ENCODE assay signal across 9 cellular contexts in the genomic region with DNA sequence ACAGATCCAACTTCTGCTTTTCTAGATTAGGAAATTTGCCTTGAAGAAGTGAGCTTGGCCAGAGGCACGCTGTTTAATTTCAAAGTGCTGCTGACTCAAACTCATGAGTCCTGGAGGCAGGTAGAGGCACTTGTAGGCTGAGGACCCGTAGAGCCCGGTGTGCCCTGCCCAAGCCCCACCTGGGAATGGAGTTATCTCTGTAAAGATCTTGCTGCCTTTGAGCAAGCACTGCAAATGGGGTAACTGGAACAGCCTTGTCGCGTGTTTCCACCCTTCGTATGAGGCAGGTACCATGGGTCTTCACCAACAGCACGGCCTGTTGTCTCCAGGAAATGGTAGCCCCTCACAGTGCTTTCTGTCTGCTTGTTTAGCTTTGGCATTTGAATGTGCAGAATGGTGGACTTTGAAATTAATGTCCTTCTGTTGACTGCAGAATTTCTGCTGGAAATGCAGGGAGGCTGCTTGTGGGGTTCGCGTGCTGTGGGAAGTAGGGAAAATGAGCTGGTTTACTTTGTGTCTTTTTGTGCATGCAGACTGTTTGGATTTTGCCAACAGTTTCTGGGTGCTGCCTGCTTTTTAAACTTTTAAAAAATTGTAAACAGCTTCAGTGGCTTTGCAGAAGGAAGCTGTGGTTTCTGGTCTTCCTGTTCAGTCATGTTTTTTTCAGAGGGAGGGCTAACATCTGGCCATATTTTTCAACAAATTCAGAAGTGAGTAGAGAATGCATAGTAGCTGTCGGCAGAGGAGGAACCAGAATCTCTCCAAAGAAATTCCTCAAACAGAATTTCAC. TPM values are rescaled to one million over a fixed set of nuclear protein-coding genes. Genes with fewer than 3 reads are reported as not detected.
A peak's percentile ranks its signal among the peaks of the same experiment; 100 is the strongest.
DNase-seq lines count a peak whose midpoint lies in the region; ATAC-seq and TF ChIP-seq lines count a peak whose summit lies in the region.
"Had no signal": no experiment of that assay in that cellular context is flagged by ENCODE, and none has a peak within 500 bp of the region (broad histone marks: within the 10 kb centered on the region; RNA-seq: fewer than 3 reads in every experiment).

No MANE protein-coding gene starts in this region.

- peak; percentile 30 for DNase-seq in activated CD4-positive, alpha-beta memory T cell treated with anti-CD3 and anti-CD28 coated beads for 36 hours
- DNase-seq in left ventricle myocardium inferior (no peak), NCI-H1930 (lab: John Stamatoyannopoulos, UW) (no peak), OCI-M2 (lab: John Stamatoyannopoulos, UW; ENCODE audit: unreplicated experiment) (no peak)
- DNase-seq: pancreas had no signal

- peaks cover 9% of the 10 kb centered on the region for H3K36me3 ChIP-seq in left ventricle myocardium inferior
- no peaks in the 10 kb centered on the region for H3K36me3 ChIP-seq in urinary bladder (ENCODE audit: insufficient read depth)
- H3K36me3 ChIP-seq: pancreas had no signal

- 79% methylated on average over 10 of the region's 10 CpGs for WGBS in urinary bladder

- peaks cover 80% of the 10 kb centered on the region for H3K4me1 Mint-ChIP-seq in activated CD4-positive, alpha-beta memory T cell treated with anti-CD3 and anti-CD28 coated beads for 36 hours (ENCODE audit: low read depth)

- H3K27ac ChIP-seq in left ventricle myocardium inferior (replicated peaks), result peak overlapping the region; percentile 36
- H3K27ac ChIP-seq in urinary bladder (ENCODE audit: low read depth), result no peak overlapping the region

- H3K9me3 ChIP-seq in left ventricle myocardium inferior (replicated peaks), result peaks cover 5% of the 10 kb centered on the region
- H3K9me3 ChIP-seq: pancreas had no signal

- H3K4me3 Mint-ChIP-seq in activated CD4-positive, alpha-beta memory T cell treated with anti-CD3 and anti-CD28 coated beads for 36 hours, result peak overlapping the region; percentile 72

- peaks cover 44% of the 10 kb centered on the region for H3K36me3 Mint-ChIP-seq in activated CD4-positive, alpha-beta memory T cell treated with anti-CD3 and anti-CD28 coated beads for 36 hours

- H3K4me1 ChIP-seq in left ventricle myocardium inferior (no peaks in the 10 kb centered on the region), urinary bladder (ENCODE audit: insufficient read depth) (no peaks in the 10 kb centered on the region)
- H3K4me1 ChIP-seq: pancreas had no signal

- peak overlapping the region; percentile 82 for H3K27ac Mint-ChIP-seq in activated CD4-positive, alpha-beta memory T cell treated with anti-CD3 and anti-CD28 coated beads for 36 hours

- H3K9me3 Mint-ChIP-seq in activated CD4-positive, alpha-beta memory T cell treated with anti-CD3 and anti-CD28 coated beads for 36 hours, result peaks cover 8% of the 10 kb centered on the region

- POLR2A ChIA-PET in activated CD4-positive, alpha-beta memory T cell treated with anti-CD3 and anti-CD28 coated beads for 36 hours (lab: Charles Lee), result interaction anchor here (0.8 to 4.8 kb wide), 7 partner anchors 10 to 85 kb away, joined by 3 to 30 read pairs (median 9); a partner anchor contains a TSS

- peak; percentile 44 for ATAC-seq in GM18907 (IDR thresholded peaks at IDR 0.05; ENCODE audit: unreplicated experiment)
- ATAC-seq in HG03520 (IDR thresholded peaks at IDR 0.05; ENCODE audit: unreplicated experiment), result peak; percentile 61
- ATAC-seq in SK-N-SH treated with all-trans-retinoic acid at 6 μM for 48 hours, result no peak

- H3K4me3 ChIP-seq in left ventricle myocardium inferior (peak overlapping the region; percentile 31), urinary bladder (ENCODE audit: low read depth, low read length) (peak overlapping the region; percentile 25)

- intact Hi-C loops in activated CD4-positive, alpha-beta memory T cell treated with anti-CD3 and anti-CD28 coated beads for 36 hours (cut with micrococcal nuclease), result loop anchor here (1.0 to 10.0 kb wide), 5 partner anchors 20 to 392 kb away; no protein-coding TSS in a partner anchor
- intact Hi-C loops in left ventricle myocardium inferior (cut with micrococcal nuclease), result no loop called here

- no peaks in the 10 kb centered on the region for H3K27me3 Mint-ChIP-seq in activated CD4-positive, alpha-beta memory T cell treated with anti-CD3 and anti-CD28 coated beads for 36 hours

- H3K27me3 ChIP-seq in left ventricle myocardium inferior (ENCODE audit: low read depth), result no peaks in the 10 kb centered on the region
- H3K27me3 ChIP-seq: pancreas had no signal

- CTCF ChIA-PET in activated CD4-positive, alpha-beta memory T cell treated with anti-CD3 and anti-CD28 coated beads for 36 hours (lab: Charles Lee), result interaction anchor here (0.7 to 1.7 kb wide), 7 partner anchors 10 to 109 kb away, joined by 3 to 9 read pairs (median 5); no protein-coding TSS in a partner anchor

- TF ChIP-seq CTCF in left ventricle myocardium inferior (IDR thresholded peaks at IDR 0.05; ENCODE audit: borderline replicate concordance), result no peak

TF ChIP-seq in SK-N-SH treated with all-trans-retinoic acid at 6 μM for 48 hours, 23 proteins besides CTCF, POLR2A, EP300 and RAD21:
- TF ChIP-seq PPARA (CRISPR knock-in tag; IDR thresholded peaks at IDR 0.05; ENCODE audit: borderline replicate concordance), result no peak
- no peak for TF ChIP-seq OSR1 (CRISPR knock-in tag; IDR thresholded peaks at IDR 0.05)
- no peak for TF ChIP-seq ESRRG (CRISPR knock-in tag; IDR thresholded peaks at IDR 0.05)
- TF ChIP-seq ZFP30 (CRISPR knock-in tag; IDR thresholded peaks at IDR 0.05), result no peak
- TF ChIP-seq GLIS3 (CRISPR knock-in tag; IDR thresholded peaks at IDR 0.05), result no peak
- TF ChIP-seq ARNTL (CRISPR knock-in tag; IDR thresholded peaks at IDR 0.05; ENCODE audit: borderline replicate concordance, low read depth), result no peak
- no peak for TF ChIP-seq ZNF8 (CRISPR knock-in tag; IDR thresholded peaks at IDR 0.05)
- TF ChIP-seq, protein P1, sequence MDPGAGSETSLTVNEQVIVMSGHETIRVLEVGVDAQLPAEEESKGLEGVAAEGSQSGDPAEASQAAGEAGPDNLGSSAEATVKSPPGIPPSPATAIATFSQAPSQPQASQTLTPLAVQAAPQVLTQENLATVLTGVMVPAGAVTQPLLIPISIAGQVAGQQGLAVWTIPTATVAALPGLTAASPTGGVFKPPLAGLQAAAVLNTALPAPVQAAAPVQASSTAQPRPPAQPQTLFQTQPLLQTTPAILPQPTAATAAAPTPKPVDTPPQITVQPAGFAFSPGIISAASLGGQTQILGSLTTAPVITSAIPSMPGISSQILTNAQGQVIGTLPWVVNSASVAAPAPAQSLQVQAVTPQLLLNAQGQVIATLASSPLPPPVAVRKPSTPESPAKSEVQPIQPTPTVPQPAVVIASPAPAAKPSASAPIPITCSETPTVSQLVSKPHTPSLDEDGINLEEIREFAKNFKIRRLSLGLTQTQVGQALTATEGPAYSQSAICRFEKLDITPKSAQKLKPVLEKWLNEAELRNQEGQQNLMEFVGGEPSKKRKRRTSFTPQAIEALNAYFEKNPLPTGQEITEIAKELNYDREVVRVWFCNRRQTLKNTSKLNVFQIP (CRISPR knock-in tag; IDR thresholded peaks at IDR 0.05; ENCODE audit: borderline replicate concordance, low read depth), result no peak
- no peak for TF ChIP-seq TOX (CRISPR knock-in tag; IDR thresholded peaks at IDR 0.05; ENCODE audit: borderline replicate concordance)
- TF ChIP-seq SNAI2 (CRISPR knock-in tag; IDR thresholded peaks at IDR 0.05), result no peak
- no peak for TF ChIP-seq BACH2 (CRISPR knock-in tag; IDR thresholded peaks at IDR 0.05; ENCODE audit: borderline replicate concordance)
- no peak for TF ChIP-seq RARB (CRISPR knock-in tag; IDR thresholded peaks at IDR 0.05)
- TF ChIP-seq ZFP3 (CRISPR knock-in tag; IDR thresholded peaks at IDR 0.05), result no peak
- TF ChIP-seq ZC3H10 (CRISPR knock-in tag; IDR thresholded peaks at IDR 0.05), result no peak
- TF ChIP-seq ISL1 (CRISPR knock-in tag; IDR thresholded peaks at IDR 0.05), result no peak

RNA-seq across cellular contexts. Expression of a gene that starts 27.2 kb away (rescaled TPM):
- 10 to 100 TPM; 85.2 to 89.6 TPM for total RNA-seq in activated CD4-positive, alpha-beta memory T cell treated with anti-CD3 and anti-CD28 coated beads for 36 hours
- total RNA-seq in left ventricle myocardium inferior (24.5 TPM), urinary bladder (19.5 TPM)
- polyA plus RNA-seq in urinary bladder, result 42.0 TPM

RNA-seq across cellular contexts. Expression of a gene that starts 48.4 kb away (rescaled TPM):
- total RNA-seq in activated CD4-positive, alpha-beta memory T cell treated with anti-CD3 and anti-CD28 coated beads for 36 hours, result 100 to 1,000 TPM; 429 to 436 TPM
- total RNA-seq in left ventricle myocardium inferior, result 0.77 TPM
- 1.8 TPM for total RNA-seq in urinary bladder
- polyA plus RNA-seq in urinary bladder, result 3.6 TPM

Comparison
In these comparisons a context has a peak if more than half of its experiments do, and no peak if none do; other contexts are left out.
1. RNA of a gene that starts 48.4 kb away (total RNA-seq): 429 to 436 TPM in activated CD4-positive, alpha-beta memory T cell treated with anti-CD3 and anti-CD28 coated beads for 36 hours; 1.8 TPM in urinary bladder (single experiment) and 0.77 TPM in left ventricle myocardium inferior (single experiment); every median in the first group is over 100 times any median in the second.